In genomic region chr5:9351535-9351934, GRCh38 we compare ENCODE assay signal across 17 cellular contexts.
"Had no signal": no experiment of that assay in that cellular context is flagged by ENCODE, and none has a peak within 500 bp of the region (broad histone marks: within the 10 kb centered on the region; RNA-seq: fewer than 3 reads in every experiment).

No MANE protein-coding gene starts in this region.

- H3K36me3 ChIP-seq: esophagus muscularis mucosa, heart right ventricle, lower lobe of right lung, upper lobe of left lung had no signal

- H3K4me1 ChIP-seq: esophagus muscularis mucosa, lower lobe of right lung had no signal

- H3K27ac ChIP-seq: lower lobe of right lung, upper lobe of left lung had no signal

- H3K4me3 ChIP-seq: esophagus muscularis mucosa, heart right ventricle, lower lobe of right lung, upper lobe of left lung had no signal

- ATAC-seq: activated CD8-positive, alpha-beta T cell treated with anti-CD3 and anti-CD28 coated beads, Interleukin-2, amount 10 ng/mL, durations not matched to agents 7 days and 5 days; left colon; lower lobe of right lung; naive thymus-derived CD4-positive, alpha-beta T cell had no signal

- H3K9me3 ChIP-seq: esophagus muscularis mucosa, heart right ventricle, lower lobe of right lung, upper lobe of left lung had no signal

- H3K27me3 ChIP-seq: esophagus muscularis mucosa, heart right ventricle, upper lobe of left lung had no signal

- DNase-seq: activated CD4-positive, alpha-beta T cell treated with anti-CD3 and anti-CD28 coated beads for 1 hour; activated CD4-positive, alpha-beta T cell treated with anti-CD3 and anti-CD28 coated beads, Interleukin-2, amount 50 U/mL, for 1 hour; activated CD8-positive, alpha-beta T cell treated with anti-CD3 and anti-CD28 coated beads, Interleukin-2, amount 10 ng/mL, durations not matched to agents 7 days and 5 days; activated gamma-delta T cell treated with Interleukin-2 at 50 U/mL for 16 hours; aorta; heart right ventricle; islet precursor cell; left colon; lower lobe of right lung; naive thymus-derived CD4-positive, alpha-beta T cell; occipital lobe; posterior cingulate gyrus; stimulated activated CD4-positive, alpha-beta T cell treated with anti-CD3 and anti-CD28 coated beads, Interleukin-4, amount 100 ng/mL, for 24 hours; stimulated activated naive CD4-positive, alpha-beta T cell treated with Interleukin-2 at 50 U/mL for 16 hours; T-helper 1 cell; upper lobe of left lung had no signal
